22 cellular contexts compared by ENCODE assay signal in the genomic region with DNA sequence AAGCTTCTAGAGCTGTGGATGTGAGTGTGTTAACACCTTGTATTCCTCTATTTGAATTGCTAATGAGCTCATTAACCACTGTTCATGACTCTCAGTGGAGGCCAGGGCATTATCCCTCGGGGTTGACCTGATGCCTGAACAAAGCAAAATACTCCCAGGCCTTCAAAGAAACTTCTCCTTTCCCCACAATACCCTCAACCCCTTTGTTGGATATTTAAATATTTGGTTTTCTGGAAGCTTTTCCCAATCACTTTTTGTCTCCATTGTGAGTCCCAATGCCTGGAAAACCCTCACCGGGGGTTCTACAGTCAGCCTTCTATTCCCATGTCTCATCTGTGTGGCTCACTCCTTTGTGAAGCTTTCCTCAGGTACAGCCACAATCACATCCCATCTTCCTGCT.
"Had no signal": no experiment of that assay in that cellular context is flagged by ENCODE, and none has a peak within 500 bp of the region (broad histone marks: within the 10 kb centered on the region; RNA-seq: fewer than 3 reads in every experiment).

No MANE protein-coding gene starts in this region.

- FAIRE-seq: bronchial epithelial cell, TTC549 had no signal

- H3K9ac ChIP-seq: parathyroid adenoma had no signal

- DNase-seq: activated CD4-positive, alpha-beta memory T cell treated with anti-CD3 and anti-CD28 coated beads, Interleukin-2, amount 10 ng/mL, durations not matched to agents 7 days and 5 days; activated CD4-positive, alpha-beta T cell treated with anti-CD3 and anti-CD28 coated beads for 4 hours; activated naive CD4-positive, alpha-beta T cell treated with anti-CD3 and anti-CD28 coated beads for 36 hours; activated T-cell treated with anti-CD3 and anti-CD28 coated beads, Interleukin-2, amount 50 U/mL, for 1 hour; cerebellar nuclear complex; dermis blood vessel endothelial cell; effector memory CD8-positive, alpha-beta T cell; left cardiac atrium; mesenchymal stem cell; naive thymus-derived CD4-positive, alpha-beta T cell; retina; stimulated activated naive B cell treated with anti-CD40 and anti-IgM and Interleukin-4, amounts not matched to agents 10 μg/mL and 1 μg/mL and 100 μg/mL, for 72 hours; upper lobe of right lung had no signal

- H3K27me3 Mint-ChIP-seq: activated CD4-positive, alpha-beta memory T cell treated with anti-CD3 and anti-CD28 coated beads, Interleukin-2, amount 10 ng/mL, durations not matched to agents 7 days and 5 days; effector memory CD8-positive, alpha-beta T cell; stimulated activated naive B cell treated with anti-CD40 and anti-IgM and Interleukin-4, amounts not matched to agents 10 μg/mL and 1 μg/mL and 100 μg/mL, for 72 hours had no signal

- H2AFZ ChIP-seq: hepatocyte, parathyroid adenoma had no signal

- H3K36me3 ChIP-seq: ascending aorta, neutrophil, thoracic aorta, upper lobe of right lung had no signal

- H3K27me3 ChIP-seq: ascending aorta, hepatocyte, neutrophil, upper lobe of right lung had no signal

- H3K4me3 ChIP-seq: ascending aorta, hepatocyte, thoracic aorta, upper lobe of right lung had no signal

- H3K79me2 ChIP-seq: hepatocyte, parathyroid adenoma had no signal

- H3K4me1 Mint-ChIP-seq: activated CD4-positive, alpha-beta memory T cell treated with anti-CD3 and anti-CD28 coated beads, Interleukin-2, amount 10 ng/mL, durations not matched to agents 7 days and 5 days; stimulated activated naive B cell treated with anti-CD40 and anti-IgM and Interleukin-4, amounts not matched to agents 10 μg/mL and 1 μg/mL and 100 μg/mL, for 72 hours had no signal

- ATAC-seq: effector memory CD8-positive, alpha-beta T cell; left cardiac atrium; naive thymus-derived CD4-positive, alpha-beta T cell; stimulated activated naive B cell treated with anti-CD40 and anti-IgM and Interleukin-4, amounts not matched to agents 10 μg/mL and 1 μg/mL and 100 μg/mL, for 72 hours; upper lobe of right lung had no signal

- H3K4me1 ChIP-seq: ascending aorta, parathyroid adenoma, upper lobe of right lung had no signal

- H3K9me3 ChIP-seq: ascending aorta, neutrophil, thoracic aorta, upper lobe of right lung had no signal

- H3K27ac Mint-ChIP-seq: activated CD4-positive, alpha-beta memory T cell treated with anti-CD3 and anti-CD28 coated beads, Interleukin-2, amount 10 ng/mL, durations not matched to agents 7 days and 5 days; activated naive CD4-positive, alpha-beta T cell treated with anti-CD3 and anti-CD28 coated beads for 36 hours; activated T-helper 2 cell treated with anti-CD3 and anti-CD28 coated beads, Interferon-gamma antibody, Interleukin-2, Interleukin-4, amounts not matched to agents 10 μg/mL and 5 μg/mL and 100 μg/mL, durations not matched to agents 14 hours and 24 hours and 36 hours; effector memory CD8-positive, alpha-beta T cell; naive thymus-derived CD4-positive, alpha-beta T cell; stimulated activated naive B cell treated with anti-CD40 and anti-IgM and Interleukin-4, amounts not matched to agents 10 μg/mL and 1 μg/mL and 100 μg/mL, for 72 hours; T-helper 2 cell treated with Interferon-gamma antibody and Interleukin-4, amounts not matched to agents 5 μg/mL and 100 μg/mL, for 36 hours had no signal

- H3K4me2 ChIP-seq: hepatocyte had no signal

- H3K4me3 Mint-ChIP-seq: activated CD4-positive, alpha-beta memory T cell treated with anti-CD3 and anti-CD28 coated beads, Interleukin-2, amount 10 ng/mL, durations not matched to agents 7 days and 5 days; activated naive CD4-positive, alpha-beta T cell treated with anti-CD3 and anti-CD28 coated beads for 36 hours; effector memory CD8-positive, alpha-beta T cell; naive thymus-derived CD4-positive, alpha-beta T cell; stimulated activated naive B cell treated with anti-CD40 and anti-IgM and Interleukin-4, amounts not matched to agents 10 μg/mL and 1 μg/mL and 100 μg/mL, for 72 hours; T-helper 2 cell treated with Interferon-gamma antibody and Interleukin-4, amounts not matched to agents 5 μg/mL and 100 μg/mL, for 36 hours had no signal

- H3K9me3 Mint-ChIP-seq: activated naive CD4-positive, alpha-beta T cell treated with anti-CD3 and anti-CD28 coated beads for 36 hours; activated T-helper 2 cell treated with anti-CD3 and anti-CD28 coated beads, Interferon-gamma antibody, Interleukin-2, Interleukin-4, amounts not matched to agents 10 μg/mL and 5 μg/mL and 100 μg/mL, durations not matched to agents 14 hours and 24 hours and 36 hours; T-helper 2 cell treated with Interferon-gamma antibody and Interleukin-4, amounts not matched to agents 5 μg/mL and 100 μg/mL, for 36 hours had no signal

- H3K27ac ChIP-seq: ascending aorta, hepatocyte, neutrophil, parathyroid adenoma, thoracic aorta, upper lobe of right lung had no signal

- H3K36me3 Mint-ChIP-seq: naive thymus-derived CD4-positive, alpha-beta T cell; stimulated activated naive B cell treated with anti-CD40 and anti-IgM and Interleukin-4, amounts not matched to agents 10 μg/mL and 1 μg/mL and 100 μg/mL, for 72 hours had no signal
